In genomic region chr1:209015092-209015491, GRCh38 we compare ENCODE assay signal across 7 cellular contexts.
"Had no signal": no experiment of that assay in that cellular context is flagged by ENCODE, and none has a peak within 500 bp of the region (broad histone marks: within the 10 kb centered on the region; RNA-seq: fewer than 3 reads in every experiment).

No MANE protein-coding gene starts in this region.

- H2AFZ ChIP-seq: GM23248 had no signal

- DNase-seq: GM23248, H9, HCEC 1CT, IMR-90 had no signal

- H3K9ac ChIP-seq: GM23248 had no signal

- H3K27ac ChIP-seq: GM23248, HL-60 had no signal

- ATAC-seq: HepG2, K562 had no signal

- H3K4me1 Mint-ChIP-seq: H9 had no signal

- H3K27ac Mint-ChIP-seq: H9 had no signal

- H3K4me3 Mint-ChIP-seq: H9 had no signal

- H3K4me3 ChIP-seq: GM23248, K562 had no signal
